1 cellular context compared by ENCODE assay signal in genomic region chr1:39076127-39076798, GRCh38.
A peak's percentile ranks its signal among the peaks of the same experiment; 100 is the strongest.
TF ChIP-seq lines count a peak whose summit lies in the region.

No MANE protein-coding gene starts in this region.

TF ChIP-seq in HepG2, 621 proteins besides CTCF, POLR2A, EP300 and RAD21 (continued from another document and continues in another):
- TF ChIP-seq RBAK (CRISPR knock-in tag; IDR thresholded peaks at IDR 0.05) (no peak), ZNF713 (CRISPR knock-in tag; IDR thresholded peaks at IDR 0.05) (no peak), TAF1 (CRISPR knock-in tag; IDR thresholded peaks at IDR 0.05) (no peak), ZNF350 (CRISPR knock-in tag; IDR thresholded peaks at IDR 0.05; ENCODE audit: borderline replicate concordance, low read depth) (no peak), MAF1 (CRISPR knock-in tag; IDR thresholded peaks at IDR 0.05; ENCODE audit: borderline replicate concordance) (no peak), SETDB1 (CRISPR knock-in tag; IDR thresholded peaks at IDR 0.05; ENCODE audit: borderline replicate concordance) (no peak), CBX1 (IDR thresholded peaks at IDR 0.05; ENCODE audit: low read depth) (no peak), ZBTB4 (CRISPR knock-in tag; IDR thresholded peaks at IDR 0.05; ENCODE audit: borderline replicate concordance) (no peak), ZBTB20 (CRISPR knock-in tag; IDR thresholded peaks at IDR 0.05; ENCODE audit: borderline replicate concordance, low read depth) (no peak), ZNF768 (CRISPR knock-in tag; IDR thresholded peaks at IDR 0.05) (no peak), ZNF205 (CRISPR knock-in tag; IDR thresholded peaks at IDR 0.05) (no peak), ZNF597 (CRISPR knock-in tag; IDR thresholded peaks at IDR 0.05) (0 out of 2 replicates have a peak, but pooled peaks have one; percentile 18), KLF16 (CRISPR knock-in tag; IDR thresholded peaks at IDR 0.05) (no peak), ZNF737 (CRISPR knock-in tag; IDR thresholded peaks at IDR 0.05; ENCODE audit: borderline replicate concordance) (no peak), MIXL1 (CRISPR knock-in tag; IDR thresholded peaks at IDR 0.05) (no peak), SSRP1 (CRISPR knock-in tag; IDR thresholded peaks at IDR 0.05) (no peak), IRF2 (CRISPR knock-in tag; IDR thresholded peaks at IDR 0.05) (no peak), MBD4 (IDR thresholded peaks at IDR 0.05; ENCODE audit: borderline replicate concordance, low read length) (no peak), ZMAT3 (CRISPR knock-in tag; conservative IDR thresholded peaks at IDR 0.05) (no peak), ZNF83 (CRISPR knock-in tag; IDR thresholded peaks at IDR 0.05; ENCODE audit: borderline replicate concordance) (no peak), MEIS1 (CRISPR knock-in tag; IDR thresholded peaks at IDR 0.05; ENCODE audit: borderline replicate concordance) (no peak), ONECUT2 (CRISPR knock-in tag; IDR thresholded peaks at IDR 0.05) (no peak), ADNP (CRISPR knock-in tag; IDR thresholded peaks at IDR 0.05) (peak; percentile 84), YY1 (IDR thresholded peaks at IDR 0.05; ENCODE audit: insufficient read depth, insufficient replicate concordance, low read depth, low read length) (no peak), ZNF746 (CRISPR knock-in tag; IDR thresholded peaks at IDR 0.05) (no peak), HMGXB4 (CRISPR knock-in tag; IDR thresholded peaks at IDR 0.05; ENCODE audit: borderline replicate concordance in 1 of 2, low read depth in 1 of 2) (no peak), ZNF674 (CRISPR knock-in tag; IDR thresholded peaks at IDR 0.05; ENCODE audit: low read depth) (no peak), ZNF557 (CRISPR knock-in tag; IDR thresholded peaks at IDR 0.05) (no peak; the same call in 1 of the 2 replicates), ATF7-NPFF (CRISPR knock-in tag; IDR thresholded peaks at IDR 0.05; ENCODE audit: low read depth) (0 out of 2 replicates have a peak, but pooled peaks have one; percentile 24), RORA (CRISPR knock-in tag; IDR thresholded peaks at IDR 0.05) (no peak), STAT6 (CRISPR knock-in tag; IDR thresholded peaks at IDR 0.05; ENCODE audit: borderline replicate concordance) (no peak), ZNF101 (CRISPR knock-in tag; IDR thresholded peaks at IDR 0.05; ENCODE audit: borderline replicate concordance, low read depth) (no peak), ZNF160 (CRISPR knock-in tag; IDR thresholded peaks at IDR 0.05) (no peak), HNF4G (IDR thresholded peaks at IDR 0.05; ENCODE audit: borderline replicate concordance, low read depth, low read length) (no peak), HNF4G (CRISPR knock-in tag; IDR thresholded peaks at IDR 0.05; ENCODE audit: borderline replicate concordance, low read depth) (no peak), ZNF512 (CRISPR knock-in tag; IDR thresholded peaks at IDR 0.05) (no peak)
- TF ChIP-seq, protein P1, sequence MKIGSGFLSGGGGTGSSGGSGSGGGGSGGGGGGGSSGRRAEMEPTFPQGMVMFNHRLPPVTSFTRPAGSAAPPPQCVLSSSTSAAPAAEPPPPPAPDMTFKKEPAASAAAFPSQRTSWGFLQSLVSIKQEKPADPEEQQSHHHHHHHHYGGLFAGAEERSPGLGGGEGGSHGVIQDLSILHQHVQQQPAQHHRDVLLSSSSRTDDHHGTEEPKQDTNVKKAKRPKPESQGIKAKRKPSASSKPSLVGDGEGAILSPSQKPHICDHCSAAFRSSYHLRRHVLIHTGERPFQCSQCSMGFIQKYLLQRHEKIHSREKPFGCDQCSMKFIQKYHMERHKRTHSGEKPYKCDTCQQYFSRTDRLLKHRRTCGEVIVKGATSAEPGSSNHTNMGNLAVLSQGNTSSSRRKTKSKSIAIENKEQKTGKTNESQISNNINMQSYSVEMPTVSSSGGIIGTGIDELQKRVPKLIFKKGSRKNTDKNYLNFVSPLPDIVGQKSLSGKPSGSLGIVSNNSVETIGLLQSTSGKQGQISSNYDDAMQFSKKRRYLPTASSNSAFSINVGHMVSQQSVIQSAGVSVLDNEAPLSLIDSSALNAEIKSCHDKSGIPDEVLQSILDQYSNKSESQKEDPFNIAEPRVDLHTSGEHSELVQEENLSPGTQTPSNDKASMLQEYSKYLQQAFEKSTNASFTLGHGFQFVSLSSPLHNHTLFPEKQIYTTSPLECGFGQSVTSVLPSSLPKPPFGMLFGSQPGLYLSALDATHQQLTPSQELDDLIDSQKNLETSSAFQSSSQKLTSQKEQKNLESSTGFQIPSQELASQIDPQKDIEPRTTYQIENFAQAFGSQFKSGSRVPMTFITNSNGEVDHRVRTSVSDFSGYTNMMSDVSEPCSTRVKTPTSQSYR (CRISPR knock-in tag; IDR thresholded peaks at IDR 0.05; ENCODE audit: borderline replicate concordance): no peak
- TF ChIP-seq, protein P2, sequence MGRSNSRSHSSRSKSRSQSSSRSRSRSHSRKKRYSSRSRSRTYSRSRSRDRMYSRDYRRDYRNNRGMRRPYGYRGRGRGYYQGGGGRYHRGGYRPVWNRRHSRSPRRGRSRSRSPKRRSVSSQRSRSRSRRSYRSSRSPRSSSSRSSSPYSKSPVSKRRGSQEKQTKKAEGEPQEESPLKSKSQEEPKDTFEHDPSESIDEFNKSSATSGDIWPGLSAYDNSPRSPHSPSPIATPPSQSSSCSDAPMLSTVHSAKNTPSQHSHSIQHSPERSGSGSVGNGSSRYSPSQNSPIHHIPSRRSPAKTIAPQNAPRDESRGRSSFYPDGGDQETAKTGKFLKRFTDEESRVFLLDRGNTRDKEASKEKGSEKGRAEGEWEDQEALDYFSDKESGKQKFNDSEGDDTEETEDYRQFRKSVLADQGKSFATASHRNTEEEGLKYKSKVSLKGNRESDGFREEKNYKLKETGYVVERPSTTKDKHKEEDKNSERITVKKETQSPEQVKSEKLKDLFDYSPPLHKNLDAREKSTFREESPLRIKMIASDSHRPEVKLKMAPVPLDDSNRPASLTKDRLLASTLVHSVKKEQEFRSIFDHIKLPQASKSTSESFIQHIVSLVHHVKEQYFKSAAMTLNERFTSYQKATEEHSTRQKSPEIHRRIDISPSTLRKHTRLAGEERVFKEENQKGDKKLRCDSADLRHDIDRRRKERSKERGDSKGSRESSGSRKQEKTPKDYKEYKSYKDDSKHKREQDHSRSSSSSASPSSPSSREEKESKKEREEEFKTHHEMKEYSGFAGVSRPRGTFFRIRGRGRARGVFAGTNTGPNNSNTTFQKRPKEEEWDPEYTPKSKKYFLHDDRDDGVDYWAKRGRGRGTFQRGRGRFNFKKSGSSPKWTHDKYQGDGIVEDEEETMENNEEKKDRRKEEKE (IDR thresholded peaks at IDR 0.05): no peak
- TF ChIP-seq, protein P3, sequence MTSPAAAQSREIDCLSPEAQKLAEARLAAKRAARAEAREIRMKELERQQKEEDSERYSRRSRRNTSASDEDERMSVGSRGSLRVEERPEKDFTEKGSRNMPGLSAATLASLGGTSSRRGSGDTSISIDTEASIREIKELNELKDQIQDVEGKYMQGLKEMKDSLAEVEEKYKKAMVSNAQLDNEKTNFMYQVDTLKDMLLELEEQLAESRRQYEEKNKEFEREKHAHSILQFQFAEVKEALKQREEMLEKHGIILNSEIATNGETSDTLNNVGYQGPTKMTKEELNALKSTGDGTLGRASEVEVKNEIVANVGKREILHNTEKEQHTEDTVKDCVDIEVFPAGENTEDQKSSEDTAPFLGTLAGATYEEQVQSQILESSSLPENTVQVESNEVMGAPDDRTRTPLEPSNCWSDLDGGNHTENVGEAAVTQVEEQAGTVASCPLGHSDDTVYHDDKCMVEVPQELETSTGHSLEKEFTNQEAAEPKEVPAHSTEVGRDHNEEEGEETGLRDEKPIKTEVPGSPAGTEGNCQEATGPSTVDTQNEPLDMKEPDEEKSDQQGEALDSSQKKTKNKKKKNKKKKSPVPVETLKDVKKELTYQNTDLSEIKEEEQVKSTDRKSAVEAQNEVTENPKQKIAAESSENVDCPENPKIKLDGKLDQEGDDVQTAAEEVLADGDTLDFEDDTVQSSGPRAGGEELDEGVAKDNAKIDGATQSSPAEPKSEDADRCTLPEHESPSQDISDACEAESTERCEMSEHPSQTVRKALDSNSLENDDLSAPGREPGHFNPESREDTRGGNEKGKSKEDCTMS (CRISPR knock-in tag; conservative IDR thresholded peaks at IDR 0.05): no peak
- TF ChIP-seq, protein P4, sequence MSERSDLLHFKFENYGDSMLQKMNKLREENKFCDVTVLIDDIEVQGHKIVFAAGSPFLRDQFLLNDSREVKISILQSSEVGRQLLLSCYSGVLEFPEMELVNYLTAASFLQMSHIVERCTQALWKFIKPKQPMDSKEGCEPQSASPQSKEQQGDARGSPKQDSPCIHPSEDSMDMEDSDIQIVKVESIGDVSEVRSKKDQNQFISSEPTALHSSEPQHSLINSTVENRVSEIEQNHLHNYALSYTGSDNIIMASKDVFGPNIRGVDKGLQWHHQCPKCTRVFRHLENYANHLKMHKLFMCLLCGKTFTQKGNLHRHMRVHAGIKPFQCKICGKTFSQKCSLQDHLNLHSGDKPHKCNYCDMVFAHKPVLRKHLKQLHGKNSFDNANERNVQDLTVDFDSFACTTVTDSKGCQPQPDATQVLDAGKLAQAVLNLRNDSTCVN (CRISPR knock-in tag; IDR thresholded peaks at IDR 0.05; ENCODE audit: borderline replicate concordance): peak; percentile 44; the same call in 1 of the 2 replicates
